In genomic region chr11:637593-638507, GRCh38 we compare ENCODE assay signal across 1 cellular context.
TF ChIP-seq lines count a peak whose summit lies in the region.

No MANE protein-coding gene starts in this region.

TF ChIP-seq in HepG2, 621 proteins besides CTCF, POLR2A, EP300 and RAD21:
- TF ChIP-seq SNAPC5 (CRISPR knock-in tag; IDR thresholded peaks at IDR 0.05; ENCODE audit: borderline replicate concordance) (no peak), AGO1 (IDR thresholded peaks at IDR 0.05; ENCODE audit: low read depth, low read length, poor library complexity, severe bottlenecking) (peak; percentile 80), AGO2 (optimal IDR thresholded peaks at IDR 0.05; ENCODE audit: low read depth, low read length) (peak; percentile 87), ZBTB33 (CRISPR knock-in tag; IDR thresholded peaks at IDR 0.05) (0 out of 2 replicates have a peak, but pooled peaks have one; percentile 7)
